ENCODE assay signal across 9 cellular contexts in the genomic region with DNA sequence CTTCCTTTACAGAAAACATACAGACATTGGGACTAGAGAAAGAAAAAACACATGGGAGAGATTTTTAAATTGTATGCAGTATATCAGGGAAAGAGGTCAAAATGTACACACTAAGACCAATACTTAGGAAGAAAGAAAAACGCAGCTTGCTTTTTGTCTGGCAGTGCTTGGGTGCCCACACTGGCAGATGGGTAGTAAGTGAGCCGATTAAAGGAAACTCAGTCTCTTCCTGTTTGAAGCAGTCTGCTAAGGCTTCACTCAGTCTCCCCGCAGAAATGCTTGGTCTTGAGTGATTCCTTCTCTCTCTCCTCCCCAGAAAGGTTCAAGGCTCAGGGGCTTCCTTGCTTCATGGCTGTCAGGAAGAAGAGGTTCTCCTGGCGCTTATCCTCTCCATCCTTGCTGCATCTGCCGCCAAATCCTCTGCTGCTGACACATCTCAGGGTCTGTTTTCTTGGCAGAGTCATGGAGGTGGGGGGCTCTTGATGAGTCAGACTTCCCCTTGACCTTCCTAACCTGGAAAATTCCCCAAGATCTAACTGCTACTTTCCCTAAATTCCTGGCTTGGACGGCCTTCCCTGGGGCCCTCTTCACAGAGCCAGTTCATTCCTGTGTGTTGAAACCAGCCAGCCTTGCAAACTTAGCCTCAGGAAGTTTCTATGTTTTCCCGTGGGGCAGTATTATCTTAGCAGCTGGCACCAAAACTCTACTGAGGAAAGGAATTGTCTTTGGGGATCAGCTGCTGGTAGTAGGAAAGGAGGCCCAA. TPM values are rescaled to one million over a fixed set of nuclear protein-coding genes. Genes with fewer than 3 reads are reported as not detected.
DNase-seq lines count a peak whose midpoint lies in the region; ATAC-seq, FAIRE-seq and TF ChIP-seq lines count a peak whose summit lies in the region.
"Had no signal": no experiment of that assay in that cellular context is flagged by ENCODE, and none has a peak within 500 bp of the region (broad histone marks: within the 10 kb centered on the region; RNA-seq: fewer than 3 reads in every experiment).

No MANE protein-coding gene starts in this region.

- H3K4me2 ChIP-seq in IMR-90 (ENCODE audit: low read depth, low read length) = no peak overlapping the region

- peak overlapping the region; percentile 46; the same call in 1 of the 2 replicates for H3K9ac ChIP-seq in IMR-90 (ENCODE audit: low read depth, low read length)
- no peak overlapping the region for H3K9ac ChIP-seq in kidney (ENCODE audit: low read length in 2 of 2)

- H3K56ac ChIP-seq in IMR-90 (ENCODE audit: extremely low read depth, insufficient read depth, low read length) = peak overlapping the region; percentile 28

- peak overlapping the region; percentile 91 for H3K14ac ChIP-seq in IMR-90 (replicated peaks; ENCODE audit: low read depth, low read length)

- peak overlapping the region; percentile 83 for H2AFZ ChIP-seq in IMR-90 (replicated peaks; ENCODE audit: low read length, poor library complexity)

- intact Hi-C loops in IMR-90 (cut with micrococcal nuclease) = no loop called here
- intact Hi-C loops in mucosa of descending colon (cut with DNase I, micrococcal nuclease) = no loop called here
- intact Hi-C loops in kidney (cut with DNase I) = no loop called here

- H3K9me1 ChIP-seq in IMR-90 (ENCODE audit: insufficient read depth, low read length) = peaks cover 15% of the 10 kb centered on the region

- H3K27ac Mint-ChIP-seq in activated T-helper 17 cell treated with anti-CD3 and anti-CD28 coated beads, Interleukin-2, amount 50 U/mL, for 72 hours = peak overlapping the region; percentile 36

- no peak for FAIRE-seq in kidney (lab: Jason Lieb, UNC)

- peak overlapping the region; percentile 68 for H2BK20ac ChIP-seq in IMR-90 (ENCODE audit: low read depth, low read length)

- H3K9me3 ChIP-seq in IMR-90 (ENCODE audit: control insufficient read depth, insufficient read depth, low read length) (no peaks in the 10 kb centered on the region), mucosa of descending colon (no peaks in the 10 kb centered on the region), kidney (ENCODE audit: control insufficient read depth in 1 of 2, low read length in 2 of 2) (no peaks in the 10 kb centered on the region)

- H3K4me1 ChIP-seq in IMR-90 (ENCODE audit: control insufficient read depth, insufficient read depth, low read length) (peaks cover 17% of the 10 kb centered on the region), mucosa of descending colon (ENCODE audit: low read depth) (no peaks in the 10 kb centered on the region), kidney (ENCODE audit: control insufficient read depth in 1 of 2, insufficient read depth in 1 of 2, low read depth in 1 of 2, low read length in 2 of 2) (no peaks in the 10 kb centered on the region)

- no peak for TF ChIP-seq CTCF in IMR-90 (conservative IDR thresholded peaks at IDR 0.05; ENCODE audit: low read depth, low read length)
- TF ChIP-seq CTCF in mucosa of descending colon (IDR thresholded peaks at IDR 0.05) = no peak
- TF ChIP-seq CTCF in kidney (IDR thresholded peaks at IDR 0.05; ENCODE audit: borderline replicate concordance, extremely low read depth, insufficient read depth) = no peak

- no peak for TF ChIP-seq POLR2A in IMR-90 (IDR thresholded peaks at IDR 0.05; ENCODE audit: low read depth, low read length)

- peak overlapping the region; percentile 47; the same call in 1 of the 3 replicates for H2BK15ac ChIP-seq in IMR-90 (ENCODE audit: low read depth, low read length)

- TF ChIP-seq RAD21 in IMR-90 (IDR thresholded peaks at IDR 0.05; ENCODE audit: low read length) = no peak

- peak overlapping the region; percentile 75 for H3K4me3 Mint-ChIP-seq in activated T-helper 17 cell treated with anti-CD3 and anti-CD28 coated beads, Interleukin-2, amount 50 U/mL, for 72 hours
- H3K4me3 Mint-ChIP-seq: neural crest cell had no signal

- H3K4me1 Mint-ChIP-seq in activated T-helper 17 cell treated with anti-CD3 and anti-CD28 coated beads, Interleukin-2, amount 50 U/mL, for 72 hours = peaks cover 37% of the 10 kb centered on the region

- CTCF ChIA-PET in IMR-90 (lab: Yijun Ruan, JAX) = interaction anchor here (0.5 kb wide), 1 partner anchor 1784 kb away, joined by 4 read pairs; no protein-coding TSS in a partner anchor

- peak; percentile 50 for ATAC-seq in IMR-90 (ENCODE audit: low read depth)
- no peak for ATAC-seq in activated T-helper 17 cell treated with anti-CD3 and anti-CD28 coated beads, Interleukin-2, amount 50 U/mL, for 72 hours (replicated peaks)
- peak; percentile 58 for ATAC-seq in mucosa of descending colon
- ATAC-seq in HG02623 (IDR thresholded peaks at IDR 0.05; ENCODE audit: unreplicated experiment) = no peak

- H3K9me3 Mint-ChIP-seq in activated T-helper 17 cell treated with anti-CD3 and anti-CD28 coated beads, Interleukin-2, amount 50 U/mL, for 72 hours = no peaks in the 10 kb centered on the region
- H3K9me3 Mint-ChIP-seq: neural crest cell had no signal

- no CpG with 5 or more reads among the region's 7 CpGs for WGBS in IMR-90 (ENCODE audit: extremely low coverage in 2 of 2, insufficient read length in 1 of 2), 2 experiments

- H3K79me1 ChIP-seq in IMR-90 (ENCODE audit: low read depth in 1 of 2, low read length in 2 of 2) = peaks cover 4 to 21% of the 10 kb centered on the region in 2 experiments; a peak in 3 of 4 replicates

- DNase-seq in Daoy (ENCODE audit: low read depth) (peak; percentile 36), IMR-90 (peak; percentile 52), mucosa of descending colon (no peak), kidney (no peak), kidney glomerular epithelial cell (lab: John Stamatoyannopoulos, UW) (no peak)
- no peak for DNase-seq in activated CD4-positive, CD25-positive, alpha-beta regulatory T cell treated with anti-CD3 and anti-CD28 coated beads, Interleukin-2, amount 50 U/mL, for 72 hours

- H3K36me3 Mint-ChIP-seq in activated T-helper 17 cell treated with anti-CD3 and anti-CD28 coated beads, Interleukin-2, amount 50 U/mL, for 72 hours (ENCODE audit: low read depth) = no peaks in the 10 kb centered on the region

- H3K27me3 Mint-ChIP-seq in activated T-helper 17 cell treated with anti-CD3 and anti-CD28 coated beads, Interleukin-2, amount 50 U/mL, for 72 hours = no peaks in the 10 kb centered on the region

- peak overlapping the region; percentile 29 to 89 for H4K8ac ChIP-seq in IMR-90 (ENCODE audit: low read depth in 2 of 2, low read length in 2 of 2)

- POLR2A ChIA-PET in IMR-90 (lab: Charles Lee; ENCODE audit: unreplicated experiment) = no interaction called here

- H4K5ac ChIP-seq in IMR-90 (ENCODE audit: low read depth, low read length) = peak overlapping the region; percentile 90

- H2BK5ac ChIP-seq in IMR-90 (ENCODE audit: low read depth, low read length, poor library complexity, severe bottlenecking) = peak overlapping the region; percentile 88

- in situ Hi-C loops in IMR-90 (cut with MboI; ENCODE audit: low sequenced_read_pairs) = no loop called here

- dilution Hi-C loops in IMR-90 (cut with HindIII; ENCODE audit: low sequenced_read_pairs, unreplicated experiment) = no loop called here

- peak overlapping the region; percentile 53 for H4K91ac ChIP-seq in IMR-90 (ENCODE audit: insufficient read depth, low read depth, low read length)

- BruUV-seq in IMR-90 (replicated peaks; lab: Mats Ljungman, UMichigan) = no TSS peak

- H2AK5ac ChIP-seq in IMR-90 (ENCODE audit: low read depth, low read length) = peak overlapping the region; percentile 80

- H3K27ac ChIP-seq in IMR-90 (ENCODE audit: insufficient read depth, low read length) (peak overlapping the region; percentile 85), kidney (ENCODE audit: low read depth in 2 of 2, low read length in 2 of 2) (no peak overlapping the region)

- peak overlapping the region; percentile 22 for H3K18ac ChIP-seq in IMR-90 (ENCODE audit: low read depth, low read length)

- H2BK120ac ChIP-seq in IMR-90 (ENCODE audit: low read depth, low read length) = peak overlapping the region; percentile 83

- H3K23ac ChIP-seq in IMR-90 (ENCODE audit: low read depth, low read length) = peak overlapping the region; percentile 89; the same call in 1 of the 2 replicates

- H3K4ac ChIP-seq in IMR-90 (ENCODE audit: low read depth, low read length) = peak overlapping the region; percentile 79

- H3K27me3 ChIP-seq in IMR-90 (ENCODE audit: control insufficient read depth, insufficient read depth, low read length) = no peaks in the 10 kb centered on the region

- peak overlapping the region; percentile 49 for H2AK9ac ChIP-seq in IMR-90 (replicated peaks; ENCODE audit: low read depth, low read length, poor library complexity)

- H4K20me1 ChIP-seq in IMR-90 (ENCODE audit: insufficient read depth, low read length) = no peaks in the 10 kb centered on the region

- H3K36me3 ChIP-seq in IMR-90 (ENCODE audit: control insufficient read depth, insufficient read depth, low read length) (no peaks in the 10 kb centered on the region), mucosa of descending colon (ENCODE audit: low read depth) (no peaks in the 10 kb centered on the region), kidney (ENCODE audit: control insufficient read depth in 1 of 2, insufficient read depth in 2 of 2, low read length in 2 of 2) (no peaks in the 10 kb centered on the region)

- H3K4me3 ChIP-seq in IMR-90 (ENCODE audit: insufficient read depth, low read depth, low read length) = no peak overlapping the region
- H3K4me3 ChIP-seq in mucosa of descending colon = no peak overlapping the region
- no peak overlapping the region for H3K4me3 ChIP-seq in kidney (ENCODE audit: low read length in 2 of 2)

TF ChIP-seq in IMR-90, 13 proteins besides CTCF, POLR2A, EP300 and RAD21 (continues in another document):
- no peak for TF ChIP-seq RCOR1 (IDR thresholded peaks at IDR 0.05; ENCODE audit: insufficient replicate concordance, low read length)

RNA-seq across cellular contexts. Expression of a gene that starts 10.5 kb away (rescaled TPM):
- total RNA-seq in Daoy (2014; rRNA removed; shearing (Covaris generic)) = 5,141 and 5,751 TPM in 2 replicates
- 842 and 3,620 TPM in 2 replicates for total RNA-seq in IMR-90 (2012; rRNA removed)
- polyA plus RNA-seq in IMR-90 (2012; rRNA removed) = 5,527 and 7,531 TPM in 2 replicates
- polyA plus RNA-seq in IMR-90 (2012; cell fraction: cytosol; rRNA removed) = 7,585 and 16,787 TPM in 2 replicates
- 1,357 and 2,658 TPM in 2 replicates for polyA plus RNA-seq in IMR-90 (2012; cell fraction: nucleus; rRNA removed; ENCODE audit: low replicate concordance)
- total RNA-seq in activated T-helper 17 cell treated with anti-CD3 and anti-CD28 coated beads, Interleukin-2, amount 50 U/mL, for 72 hours = 1,000 to 10,000 TPM; 2,616 to 3,068 TPM
- total RNA-seq in mucosa of descending colon = 1,000 to 10,000 TPM in 2 of 3 donors, 100 to 1,000 TPM in 1; 798 to 2,724 (median 1,605) TPM
- total RNA-seq in kidney = 1,610 TPM
- polyA plus RNA-seq in kidney (ENCODE audit: insufficient read depth, low read depth, low replicate concordance) = 2,277 TPM

RNA-seq across cellular contexts. Expression of a gene that starts 14.1 kb away (rescaled TPM):
- total RNA-seq in Daoy (2014; rRNA removed; shearing (Covaris generic)) = 4.4 and 4.7 TPM in 2 replicates
- 19.7 and 20.3 TPM in 2 replicates for total RNA-seq in IMR-90 (2012; rRNA removed)
- polyA plus RNA-seq in IMR-90 (2012; rRNA removed) = 15.3 and 17.6 TPM in 2 replicates
- polyA plus RNA-seq in IMR-90 (2012; cell fraction: cytosol; rRNA removed) = 8.1 and 12.6 TPM in 2 replicates
- 7.4 and 9.4 TPM in 2 replicates for polyA plus RNA-seq in IMR-90 (2012; cell fraction: nucleus; rRNA removed; ENCODE audit: low replicate concordance)
- total RNA-seq in activated T-helper 17 cell treated with anti-CD3 and anti-CD28 coated beads, Interleukin-2, amount 50 U/mL, for 72 hours = 10 to 100 TPM; 28.6 to 32.3 TPM
- total RNA-seq in mucosa of descending colon = 100 to 1,000 TPM in 1 of 3 donors, 10 to 100 TPM in 2; 40.2 to 132 (median 63.2) TPM
- total RNA-seq in kidney = 3.4 TPM
- polyA plus RNA-seq in kidney (ENCODE audit: insufficient read depth, low read depth, low replicate concordance) = 2.1 TPM

Comparison
In these comparisons a context has a peak if more than half of its experiments do, and no peak if none do; other contexts are left out.
1. DNase-seq: peak in Daoy (single experiment) and IMR-90 (single experiment); none in mucosa of descending colon (0 of 3), kidney (single experiment), kidney glomerular epithelial cell (single experiment) and activated CD4-positive, CD25-positive, alpha-beta regulatory T cell treated with anti-CD3 and anti-CD28 coated beads, Interleukin-2, amount 50 U/mL, for 72 hours (single experiment).
2. ATAC-seq: peak in IMR-90 (single experiment) and mucosa of descending colon (single experiment); none in activated T-helper 17 cell treated with anti-CD3 and anti-CD28 coated beads, Interleukin-2, amount 50 U/mL, for 72 hours (single experiment) and HG02623 (single experiment).